In the genomic region with DNA sequence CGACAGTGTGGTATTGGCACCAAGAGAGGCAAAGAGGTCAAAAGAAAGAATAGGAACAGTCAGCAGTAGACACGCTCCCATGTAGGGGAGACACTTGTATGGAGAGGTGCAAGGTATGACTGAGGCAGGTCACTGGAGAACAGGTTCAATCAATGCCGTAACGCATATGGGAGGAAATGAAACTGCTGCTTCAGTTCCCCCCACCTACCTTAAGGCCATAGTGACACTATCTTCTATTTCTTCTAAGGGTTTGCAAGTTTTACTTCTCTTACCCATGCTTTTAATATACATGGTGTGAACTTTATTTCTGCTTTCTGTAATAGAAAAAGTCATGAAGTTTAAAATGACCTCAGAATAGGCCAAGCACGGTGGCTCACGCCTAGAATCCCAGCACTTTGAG, we compare ENCODE assay signal across 22 cellular contexts. TPM values are rescaled to one million over a fixed set of nuclear protein-coding genes. Genes with fewer than 3 reads are reported as not detected.
DNase-seq lines count a peak whose midpoint lies in the region; ATAC-seq and TF ChIP-seq lines count a peak whose summit lies in the region.
"Had no signal": no experiment of that assay in that cellular context is flagged by ENCODE, and none has a peak within 500 bp of the region (broad histone marks: within the 10 kb centered on the region; RNA-seq: fewer than 3 reads in every experiment).

No MANE protein-coding gene starts in this region.

- WGBS in endodermal cell (ENCODE audit: insufficient coverage in 1 of 2, insufficient read length in 1 of 2), 2 experiments, result 91 to 93% methylated on average over 6 of the region's 6 CpGs
- WGBS in esophagus muscularis mucosa, result 85% methylated on average over 6 of the region's 6 CpGs

- H3K27me3 ChIP-seq in endodermal cell (ENCODE audit: control insufficient read depth, insufficient read depth, low read length, poor library complexity, severe bottlenecking) (no peaks in the 10 kb centered on the region), esophagus muscularis mucosa (no peaks in the 10 kb centered on the region)
- H3K27me3 ChIP-seq: BLaER1 treated with 17β-estradiol and CSF1 and Interleukin-3, amounts not matched to agents 10 nM and 100 nM had no signal

- H3K9me3 Mint-ChIP-seq in endodermal cell, result peaks cover 1% of the 10 kb centered on the region
- H3K9me3 Mint-ChIP-seq: CD8-positive, alpha-beta T cell had no signal

- no peak for TF ChIP-seq CTCF in GM10248 (IDR thresholded peaks at IDR 0.05; ENCODE audit: control extremely low read depth, extremely low read depth, low read depth, missing control alignments)
- TF ChIP-seq CTCF in endodermal cell (conservative IDR thresholded peaks at IDR 0.05), result no peak
- no peak for TF ChIP-seq CTCF in esophagus muscularis mucosa (IDR thresholded peaks at IDR 0.05)

- TF ChIP-seq POLR2A in esophagus muscularis mucosa (IDR thresholded peaks at IDR 0.05; ENCODE audit: low read depth), result no peak

- no peak for TF ChIP-seq EP300 in esophagus muscularis mucosa (IDR thresholded peaks at IDR 0.05)

- CTCF ChIA-PET in GM10248 (lab: Yijun Ruan, JAX), result interaction anchor here (4.1 kb wide), 1 partner anchor 15 kb away, joined by 29 read pairs; no protein-coding TSS in a partner anchor

- intact Hi-C loops in esophagus muscularis mucosa (cut with DNase I), result no loop called here

- DNase-seq in GM10248 (ENCODE audit: extremely low spot score) (peak; percentile 49), endodermal cell (peak; percentile 9), UCSD-AML1 (lab: John Stamatoyannopoulos, UW; ENCODE audit: unreplicated experiment) (no peak), NCI-H748 treated with DMSO at 0.1 percent for 48 hours (lab: John Stamatoyannopoulos, UW) (no peak), esophagus muscularis mucosa (ENCODE audit: extremely low spot score) (no peak), GM19238 (ENCODE audit: insufficient read length, low spot score) (no peak)
- DNase-seq: CD8-positive, alpha-beta T cell; DMS53; EL; NCI-H1092 treated with DMSO at 0.1 percent for 48 hours; NCI-H2081; NCI-H2171 treated with DMSO at 0.1 percent for 48 hours; NCI-H446 treated with DMSO at 0.1 percent for 48 hours; NCI-H69; OCI-M1; SIG-M5; T-helper 1 cell had no signal

- H3K27me3 Mint-ChIP-seq in endodermal cell (ENCODE audit: insufficient read depth), result peaks cover 2% of the 10 kb centered on the region

- POLR2A ChIA-PET in GM10248 (lab: Yijun Ruan, JAX), result no interaction called here

- H3K27ac ChIP-seq in endodermal cell (ENCODE audit: low read depth, low read length) (no peak overlapping the region), esophagus muscularis mucosa (replicated peaks in 1 of 4) (no peak overlapping the region)
- H3K27ac ChIP-seq: BLaER1 treated with 17β-estradiol and CSF1 and Interleukin-3, amounts not matched to agents 10 nM and 100 nM; HL-60 had no signal

- no peak overlapping the region for H3K4me3 ChIP-seq in endodermal cell (ENCODE audit: low read length)
- H3K4me3 ChIP-seq in esophagus muscularis mucosa, result no peak overlapping the region
- H3K4me3 ChIP-seq: BLaER1 treated with 17β-estradiol and CSF1 and Interleukin-3, amounts not matched to agents 10 nM and 100 nM had no signal

- H3K4me1 Mint-ChIP-seq in endodermal cell, result peaks cover 6% of the 10 kb centered on the region

- no peaks in the 10 kb centered on the region for H3K36me3 ChIP-seq in endodermal cell (ENCODE audit: control insufficient read depth, insufficient read depth, low read length)
- no peaks in the 10 kb centered on the region for H3K36me3 ChIP-seq in esophagus muscularis mucosa
- H3K36me3 ChIP-seq: BLaER1 treated with 17β-estradiol and CSF1 and Interleukin-3, amounts not matched to agents 10 nM and 100 nM had no signal

- H3K4me1 ChIP-seq in endodermal cell (ENCODE audit: control insufficient read depth, insufficient read depth, low read length) (no peaks in the 10 kb centered on the region), esophagus muscularis mucosa (peaks cover 0 to 9% (median 6%) of the 10 kb centered on the region in 4 donors)

- H3K9me3 ChIP-seq in endodermal cell (ENCODE audit: control insufficient read depth, low read length) (no peaks in the 10 kb centered on the region), esophagus muscularis mucosa (no peaks in the 10 kb centered on the region)

- ATAC-seq in GM18498 (IDR thresholded peaks at IDR 0.05; ENCODE audit: unreplicated experiment) (peak; percentile 34), HG02884 (IDR thresholded peaks at IDR 0.05; ENCODE audit: unreplicated experiment) (peak; percentile 57)
- ATAC-seq: CD8-positive, alpha-beta T cell; SK-N-SH treated with all-trans-retinoic acid at 6 μM for 48 hours had no signal

- no peak overlapping the region for H3K4me3 Mint-ChIP-seq in endodermal cell
- H3K4me3 Mint-ChIP-seq: CD8-positive, alpha-beta T cell had no signal

- no peak overlapping the region for H3K9ac ChIP-seq in endodermal cell (ENCODE audit: extremely low read depth, low read length, poor library complexity, severe bottlenecking)
- H3K9ac ChIP-seq: BLaER1 treated with 17β-estradiol and CSF1 and Interleukin-3, amounts not matched to agents 10 nM and 100 nM had no signal

- H3K27ac Mint-ChIP-seq in endodermal cell, result no peak overlapping the region
- H3K27ac Mint-ChIP-seq: CD8-positive, alpha-beta T cell had no signal

- H3K36me3 Mint-ChIP-seq in endodermal cell (ENCODE audit: low read depth), result no peaks in the 10 kb centered on the region
- H3K36me3 Mint-ChIP-seq: CD8-positive, alpha-beta T cell had no signal

RNA-seq across cellular contexts. Expression of gene PITRM1, which starts 5.5 kb away (rescaled TPM):
- total RNA-seq in endodermal cell (10 to 100 TPM; 45.3 to 50.2 TPM), esophagus muscularis mucosa (100 to 1,000 TPM in 1 of 4 donors, 10 to 100 TPM in 3; 75.5 to 103 (median 84.9) TPM)
- 47.0 TPM for polyA plus RNA-seq in endodermal cell (2013, experiment 1 of 2)
- 39.2 TPM for polyA plus RNA-seq in endodermal cell (2013, experiment 2 of 2)

Comparison
In these comparisons a context has a peak if more than half of its experiments do, and no peak if none do; other contexts are left out.
1. DNase-seq: peak in GM10248 (single experiment) and endodermal cell (single experiment); none in UCSD-AML1 (single experiment), NCI-H748 treated with DMSO at 0.1 percent for 48 hours (single experiment), esophagus muscularis mucosa (single experiment) and GM19238 (single experiment).